Comparison of ENCODE assay signal across 1 cellular context in the genomic region with DNA sequence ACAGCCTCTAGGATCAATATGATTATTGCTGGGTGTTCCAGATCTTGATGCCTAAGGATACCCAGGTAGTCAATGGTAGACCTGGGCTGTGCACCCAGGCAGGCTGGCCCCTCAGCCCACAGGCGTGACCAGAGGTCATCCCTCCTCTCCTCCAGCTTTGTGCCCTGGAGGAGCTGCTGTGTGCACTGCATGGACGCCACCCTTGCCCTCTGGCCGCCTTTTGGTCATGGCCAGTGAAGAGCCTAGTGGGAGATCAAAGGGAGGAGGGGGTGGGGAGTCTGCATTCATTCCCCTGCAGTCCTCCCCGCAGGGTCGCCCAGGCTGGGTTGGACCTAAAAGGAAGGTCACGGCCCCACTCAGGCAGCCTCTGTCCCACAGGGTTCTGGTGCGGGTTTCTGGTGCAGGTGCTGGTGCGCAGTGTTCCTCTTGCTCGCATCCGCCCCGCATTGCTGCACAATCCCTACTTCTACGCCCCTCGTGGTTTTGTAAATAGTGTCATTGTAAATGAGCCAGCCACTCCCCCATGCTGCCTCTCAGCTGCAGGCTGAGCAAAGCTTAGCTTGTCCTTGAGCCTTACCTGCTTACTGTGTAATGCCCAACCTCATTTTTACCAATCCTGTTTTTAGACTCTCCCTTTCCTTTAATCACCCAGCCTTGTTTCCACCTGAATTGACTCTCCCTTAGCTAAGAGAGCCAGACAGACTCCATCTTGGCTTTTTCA.
TF ChIP-seq lines count a peak whose summit lies in the region.

No MANE protein-coding gene starts in this region.

TF ChIP-seq in HepG2, 621 proteins besides CTCF, POLR2A, EP300 and RAD21 (continued from another document and continues in another):
- TF ChIP-seq, protein P1, sequence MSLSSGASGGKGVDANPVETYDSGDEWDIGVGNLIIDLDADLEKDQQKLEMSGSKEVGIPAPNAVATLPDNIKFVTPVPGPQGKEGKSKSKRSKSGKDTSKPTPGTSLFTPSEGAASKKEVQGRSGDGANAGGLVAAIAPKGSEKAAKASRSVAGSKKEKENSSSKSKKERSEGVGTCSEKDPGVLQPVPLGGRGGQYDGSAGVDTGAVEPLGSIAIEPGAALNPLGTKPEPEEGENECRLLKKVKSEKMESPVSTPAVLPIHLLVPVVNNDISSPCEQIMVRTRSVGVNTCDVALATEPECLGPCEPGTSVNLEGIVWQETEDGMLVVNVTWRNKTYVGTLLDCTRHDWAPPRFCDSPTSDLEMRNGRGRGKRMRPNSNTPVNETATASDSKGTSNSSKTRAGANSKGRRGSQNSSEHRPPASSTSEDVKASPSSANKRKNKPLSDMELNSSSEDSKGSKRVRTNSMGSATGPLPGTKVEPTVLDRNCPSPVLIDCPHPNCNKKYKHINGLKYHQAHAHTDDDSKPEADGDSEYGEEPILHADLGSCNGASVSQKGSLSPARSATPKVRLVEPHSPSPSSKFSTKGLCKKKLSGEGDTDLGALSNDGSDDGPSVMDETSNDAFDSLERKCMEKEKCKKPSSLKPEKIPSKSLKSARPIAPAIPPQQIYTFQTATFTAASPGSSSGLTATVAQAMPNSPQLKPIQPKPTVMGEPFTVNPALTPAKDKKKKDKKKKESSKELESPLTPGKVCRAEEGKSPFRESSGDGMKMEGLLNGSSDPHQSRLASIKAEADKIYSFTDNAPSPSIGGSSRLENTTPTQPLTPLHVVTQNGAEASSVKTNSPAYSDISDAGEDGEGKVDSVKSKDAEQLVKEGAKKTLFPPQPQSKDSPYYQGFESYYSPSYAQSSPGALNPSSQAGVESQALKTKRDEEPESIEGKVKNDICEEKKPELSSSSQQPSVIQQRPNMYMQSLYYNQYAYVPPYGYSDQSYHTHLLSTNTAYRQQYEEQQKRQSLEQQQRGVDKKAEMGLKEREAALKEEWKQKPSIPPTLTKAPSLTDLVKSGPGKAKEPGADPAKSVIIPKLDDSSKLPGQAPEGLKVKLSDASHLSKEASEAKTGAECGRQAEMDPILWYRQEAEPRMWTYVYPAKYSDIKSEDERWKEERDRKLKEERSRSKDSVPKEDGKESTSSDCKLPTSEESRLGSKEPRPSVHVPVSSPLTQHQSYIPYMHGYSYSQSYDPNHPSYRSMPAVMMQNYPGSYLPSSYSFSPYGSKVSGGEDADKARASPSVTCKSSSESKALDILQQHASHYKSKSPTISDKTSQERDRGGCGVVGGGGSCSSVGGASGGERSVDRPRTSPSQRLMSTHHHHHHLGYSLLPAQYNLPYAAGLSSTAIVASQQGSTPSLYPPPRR (CRISPR knock-in tag; IDR thresholded peaks at IDR 0.05; ENCODE audit: borderline replicate concordance), result peak; percentile 96
- TF ChIP-seq BRCA1 (CRISPR knock-in tag; IDR thresholded peaks at IDR 0.05) (no peak; the same call in 1 of the 2 replicates), ZNF503 (CRISPR knock-in tag; IDR thresholded peaks at IDR 0.05) (peak; percentile 93), GATA4 (IDR thresholded peaks at IDR 0.05; ENCODE audit: borderline replicate concordance, low read depth) (peak; percentile 37; the same call in 1 of the 2 replicates), ZNF607 (CRISPR knock-in tag; IDR thresholded peaks at IDR 0.05; ENCODE audit: borderline replicate concordance) (peak; percentile 96), NFATC3 (CRISPR knock-in tag; IDR thresholded peaks at IDR 0.05) (peak; percentile 90; the same call in 1 of the 2 replicates), ZNF251 (CRISPR knock-in tag; IDR thresholded peaks at IDR 0.05) (peak; percentile 84; the same call in 1 of the 2 replicates), JUNB (CRISPR knock-in tag; IDR thresholded peaks at IDR 0.05; ENCODE audit: borderline replicate concordance) (no peak), ZNF224 (CRISPR knock-in tag; IDR thresholded peaks at IDR 0.05) (no peak), ZNF567 (CRISPR knock-in tag; IDR thresholded peaks at IDR 0.05; ENCODE audit: borderline replicate concordance) (peak; percentile 100), ZNF33A (CRISPR knock-in tag; IDR thresholded peaks at IDR 0.05; ENCODE audit: borderline replicate concordance) (no peak), ZNF629 (CRISPR knock-in tag; conservative IDR thresholded peaks at IDR 0.05) (peak; percentile 75), KLF11 (CRISPR knock-in tag; IDR thresholded peaks at IDR 0.05) (no peak), ZNF770 (CRISPR knock-in tag; IDR thresholded peaks at IDR 0.05) (peak; percentile 81), ZNF136 (CRISPR knock-in tag; IDR thresholded peaks at IDR 0.05; ENCODE audit: low read depth) (peak; percentile 100), MYC (CRISPR knock-in tag; IDR thresholded peaks at IDR 0.05; ENCODE audit: borderline replicate concordance) (peak; percentile 98), HDAC6 (IDR thresholded peaks at IDR 0.05; ENCODE audit: low read depth, low read length) (no peak), HDAC1 (CRISPR knock-in tag; IDR thresholded peaks at IDR 0.05) (peak; percentile 98), KDM5A (IDR thresholded peaks at IDR 0.05; ENCODE audit: borderline replicate concordance, low read length) (no peak), HNF1A (IDR thresholded peaks at IDR 0.05; ENCODE audit: low read depth) (peak; percentile 79; the same call in 1 of the 2 replicates), HNF1A (CRISPR knock-in tag; IDR thresholded peaks at IDR 0.05; ENCODE audit: borderline replicate concordance) (peak; percentile 97), HMG20B (CRISPR knock-in tag; conservative IDR thresholded peaks at IDR 0.05) (peak; percentile 92)
- TF ChIP-seq, protein P2, sequence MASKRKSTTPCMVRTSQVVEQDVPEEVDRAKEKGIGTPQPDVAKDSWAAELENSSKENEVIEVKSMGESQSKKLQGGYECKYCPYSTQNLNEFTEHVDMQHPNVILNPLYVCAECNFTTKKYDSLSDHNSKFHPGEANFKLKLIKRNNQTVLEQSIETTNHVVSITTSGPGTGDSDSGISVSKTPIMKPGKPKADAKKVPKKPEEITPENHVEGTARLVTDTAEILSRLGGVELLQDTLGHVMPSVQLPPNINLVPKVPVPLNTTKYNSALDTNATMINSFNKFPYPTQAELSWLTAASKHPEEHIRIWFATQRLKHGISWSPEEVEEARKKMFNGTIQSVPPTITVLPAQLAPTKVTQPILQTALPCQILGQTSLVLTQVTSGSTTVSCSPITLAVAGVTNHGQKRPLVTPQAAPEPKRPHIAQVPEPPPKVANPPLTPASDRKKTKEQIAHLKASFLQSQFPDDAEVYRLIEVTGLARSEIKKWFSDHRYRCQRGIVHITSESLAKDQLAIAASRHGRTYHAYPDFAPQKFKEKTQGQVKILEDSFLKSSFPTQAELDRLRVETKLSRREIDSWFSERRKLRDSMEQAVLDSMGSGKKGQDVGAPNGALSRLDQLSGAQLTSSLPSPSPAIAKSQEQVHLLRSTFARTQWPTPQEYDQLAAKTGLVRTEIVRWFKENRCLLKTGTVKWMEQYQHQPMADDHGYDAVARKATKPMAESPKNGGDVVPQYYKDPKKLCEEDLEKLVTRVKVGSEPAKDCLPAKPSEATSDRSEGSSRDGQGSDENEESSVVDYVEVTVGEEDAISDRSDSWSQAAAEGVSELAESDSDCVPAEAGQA (IDR thresholded peaks at IDR 0.05; ENCODE audit: low read depth), result peak; percentile 11; the same call in 1 of the 2 replicates
- TF ChIP-seq, protein P2 (CRISPR knock-in tag; IDR thresholded peaks at IDR 0.05; ENCODE audit: borderline replicate concordance), result no peak
- TF ChIP-seq, protein P3, sequence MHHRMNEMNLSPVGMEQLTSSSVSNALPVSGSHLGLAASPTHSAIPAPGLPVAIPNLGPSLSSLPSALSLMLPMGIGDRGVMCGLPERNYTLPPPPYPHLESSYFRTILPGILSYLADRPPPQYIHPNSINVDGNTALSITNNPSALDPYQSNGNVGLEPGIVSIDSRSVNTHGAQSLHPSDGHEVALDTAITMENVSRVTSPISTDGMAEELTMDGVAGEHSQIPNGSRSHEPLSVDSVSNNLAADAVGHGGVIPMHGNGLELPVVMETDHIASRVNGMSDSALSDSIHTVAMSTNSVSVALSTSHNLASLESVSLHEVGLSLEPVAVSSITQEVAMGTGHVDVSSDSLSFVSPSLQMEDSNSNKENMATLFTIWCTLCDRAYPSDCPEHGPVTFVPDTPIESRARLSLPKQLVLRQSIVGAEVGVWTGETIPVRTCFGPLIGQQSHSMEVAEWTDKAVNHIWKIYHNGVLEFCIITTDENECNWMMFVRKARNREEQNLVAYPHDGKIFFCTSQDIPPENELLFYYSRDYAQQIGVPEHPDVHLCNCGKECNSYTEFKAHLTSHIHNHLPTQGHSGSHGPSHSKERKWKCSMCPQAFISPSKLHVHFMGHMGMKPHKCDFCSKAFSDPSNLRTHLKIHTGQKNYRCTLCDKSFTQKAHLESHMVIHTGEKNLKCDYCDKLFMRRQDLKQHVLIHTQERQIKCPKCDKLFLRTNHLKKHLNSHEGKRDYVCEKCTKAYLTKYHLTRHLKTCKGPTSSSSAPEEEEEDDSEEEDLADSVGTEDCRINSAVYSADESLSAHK (CRISPR knock-in tag; IDR thresholded peaks at IDR 0.05; ENCODE audit: borderline replicate concordance), result no peak
- TF ChIP-seq, protein P4, sequence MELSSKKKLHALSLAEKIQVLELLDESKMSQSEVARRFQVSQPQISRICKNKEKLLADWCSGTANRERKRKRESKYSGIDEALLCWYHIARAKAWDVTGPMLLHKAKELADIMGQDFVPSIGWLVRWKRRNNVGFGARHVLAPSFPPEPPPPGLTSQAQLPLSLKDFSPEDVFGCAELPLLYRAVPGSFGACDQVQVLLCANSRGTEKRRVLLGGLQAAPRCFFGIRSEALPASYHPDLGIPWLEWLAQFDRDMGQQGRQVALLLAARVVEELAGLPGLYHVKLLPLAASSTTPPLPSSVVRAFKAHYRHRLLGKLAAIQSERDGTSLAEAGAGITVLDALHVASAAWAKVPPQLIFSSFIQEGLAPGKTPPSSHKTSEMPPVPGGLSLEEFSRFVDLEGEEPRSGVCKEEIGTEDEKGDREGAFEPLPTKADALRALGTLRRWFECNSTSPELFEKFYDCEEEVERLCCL (CRISPR knock-in tag; IDR thresholded peaks at IDR 0.05; ENCODE audit: borderline replicate concordance), result peak; percentile 74; the same call in 1 of the 2 replicates
